In genomic region chr9:136596630-136597031, GRCh38 we compare ENCODE assay signal across 20 cellular contexts. TPM values are rescaled to one million over a fixed set of nuclear protein-coding genes. Genes with fewer than 3 reads are reported as not detected.
DNase-seq lines count a peak whose midpoint lies in the region; ATAC-seq and TF ChIP-seq lines count a peak whose summit lies in the region.
"Had no signal": no experiment of that assay in that cellular context is flagged by ENCODE, and none has a peak within 500 bp of the region (broad histone marks: within the 10 kb centered on the region; RNA-seq: fewer than 3 reads in every experiment).

No MANE protein-coding gene starts in this region.

- no peaks in the 10 kb centered on the region for H3K9me2 ChIP-seq in OCI-LY7 (ENCODE audit: insufficient read depth, low read length)

- 85 to 90% methylated on average over 16 of the region's 16 CpGs for WGBS in heart right ventricle, 2 donors
- WGBS in tibial nerve, 2 donors, result 38 to 58% methylated on average over 11 to 16 of the region's 16 CpGs

- H3K27me3 Mint-ChIP-seq in nephron (ENCODE audit: low read depth), result peaks cover 4% of the 10 kb centered on the region
- peaks cover 3% of the 10 kb centered on the region for H3K27me3 Mint-ChIP-seq in activated CD8-positive, alpha-beta T cell treated with anti-CD3 and anti-CD28 coated beads for 36 hours

- H3K4me1 ChIP-seq in heart right ventricle (peaks cover 0 to 23% (median 9%) of the 10 kb centered on the region in 9 donors), tibial nerve (peaks cover 0 to 71% (median 30%) of the 10 kb centered on the region in 4 donors), OCI-LY7 (ENCODE audit: insufficient read depth, low read length, poor library complexity, severe bottlenecking) (no peaks in the 10 kb centered on the region)
- H3K4me1 ChIP-seq: psoas muscle had no signal

- intact Hi-C loops in Right ventricle myocardium inferior (cut with DNase I), result no loop called here
- intact Hi-C loops in heart right ventricle (cut with DNase I), result no loop called here
- intact Hi-C loops in activated CD8-positive, alpha-beta T cell treated with anti-CD3 and anti-CD28 coated beads for 36 hours (cut with micrococcal nuclease), result no loop called here
- intact Hi-C loops in OCI-LY7 (cut with micrococcal nuclease; ENCODE audit: unreplicated experiment), result no loop called here

- H3K27ac Mint-ChIP-seq in nephron, result peak overlapping the region; percentile 77 to 88 (median 87)
- no peak overlapping the region for H3K27ac Mint-ChIP-seq in activated CD8-positive, alpha-beta T cell treated with anti-CD3 and anti-CD28 coated beads for 36 hours
- H3K27ac Mint-ChIP-seq: activated B cell treated with CpG ODN at 0.5 μM for 24 hours; activated CD8-positive, alpha-beta T cell treated with anti-CD3 and anti-CD28 coated beads, Interleukin-2, amount 10 ng/mL, durations not matched to agents 7 days and 5 days; activated naive CD8-positive, alpha-beta T cell treated with anti-CD3 and anti-CD28 coated beads for 36 hours; activated T-cell treated with anti-CD3 and anti-CD28 coated beads, Interleukin-2, amount 50 U/mL, for 72 hours; CD8-positive, alpha-beta T cell; T-helper 2 cell treated with Interferon-gamma antibody and Interleukin-4, amounts not matched to agents 5 μg/mL and 100 μg/mL, for 36 hours had no signal

- H4K20me1 ChIP-seq in OCI-LY7 (ENCODE audit: insufficient read depth, low read length), result no peaks in the 10 kb centered on the region

- H3K36me3 Mint-ChIP-seq in nephron (ENCODE audit: low read depth), result no peaks in the 10 kb centered on the region
- no peaks in the 10 kb centered on the region for H3K36me3 Mint-ChIP-seq in activated CD8-positive, alpha-beta T cell treated with anti-CD3 and anti-CD28 coated beads for 36 hours (ENCODE audit: low read depth)
- H3K36me3 Mint-ChIP-seq: activated naive CD8-positive, alpha-beta T cell treated with anti-CD3 and anti-CD28 coated beads for 36 hours; CD8-positive, alpha-beta T cell had no signal

- BruUV-seq in OCI-LY7 (replicated peaks; lab: Mats Ljungman, UMichigan), result no TSS peak

- H3K27me3 ChIP-seq in heart right ventricle, result peaks cover 0 to 12% (median 0%) of the 10 kb centered on the region in 7 donors
- H3K27me3 ChIP-seq in tibial nerve, result no peaks in the 10 kb centered on the region
- H3K27me3 ChIP-seq: cardiac muscle cell had no signal

- H3K4me3 ChIP-seq in heart right ventricle (no peak overlapping the region), tibial nerve (no peak overlapping the region), OCI-LY7 (ENCODE audit: low read depth, low read length, poor library complexity, severe bottlenecking) (no peak overlapping the region)
- H3K4me3 ChIP-seq: cardiac muscle cell, psoas muscle had no signal

- ATAC-seq in Right ventricle myocardium inferior (peak; percentile 20), heart right ventricle (no peak), GM21825 (IDR thresholded peaks at IDR 0.05; ENCODE audit: unreplicated experiment) (no peak)
- no peak for ATAC-seq in activated CD8-positive, alpha-beta T cell treated with anti-CD3 and anti-CD28 coated beads for 36 hours
- ATAC-seq: activated CD8-positive, alpha-beta T cell treated with anti-CD3 and anti-CD28 coated beads, Interleukin-2, amount 10 ng/mL, durations not matched to agents 7 days and 5 days; activated T-cell treated with anti-CD3 and anti-CD28 coated beads, Interleukin-2, amount 50 U/mL, for 72 hours; CD8-positive, alpha-beta T cell; psoas muscle had no signal

- CTCF ChIA-PET in activated CD8-positive, alpha-beta T cell treated with anti-CD3 and anti-CD28 coated beads for 36 hours (lab: Charles Lee), result no interaction called here
- CTCF ChIA-PET in OCI-LY7 (lab: Charles Lee; ENCODE audit: unreplicated experiment), result no interaction called here

- peak; percentile 63 to 84 for TF ChIP-seq EP300 in tibial nerve (IDR thresholded peaks at IDR 0.05)

- no peak for TF ChIP-seq POLR2A in tibial nerve (IDR thresholded peaks at IDR 0.05)

- H2AFZ ChIP-seq in OCI-LY7 (ENCODE audit: low read length), result no peak overlapping the region

- H3K9me3 ChIP-seq in heart right ventricle, result no peaks in the 10 kb centered on the region
- no peaks in the 10 kb centered on the region for H3K9me3 ChIP-seq in tibial nerve
- no peaks in the 10 kb centered on the region for H3K9me3 ChIP-seq in OCI-LY7 (ENCODE audit: low read length)
- H3K9me3 ChIP-seq: psoas muscle had no signal

- H3K9me3 Mint-ChIP-seq in nephron, result no peaks in the 10 kb centered on the region
- H3K9me3 Mint-ChIP-seq in activated CD8-positive, alpha-beta T cell treated with anti-CD3 and anti-CD28 coated beads for 36 hours, result no peaks in the 10 kb centered on the region
- H3K9me3 Mint-ChIP-seq: activated B cell treated with CpG ODN at 0.5 μM for 24 hours; activated naive CD8-positive, alpha-beta T cell treated with anti-CD3 and anti-CD28 coated beads for 36 hours; CD8-positive, alpha-beta T cell had no signal

- no peak overlapping the region for H3K4me2 ChIP-seq in OCI-LY7 (ENCODE audit: low read length)

- H3K27ac ChIP-seq in heart right ventricle (no peak overlapping the region), tibial nerve (peak overlapping the region; percentile 53 to 94 (median 82)), OCI-LY7 (ENCODE audit: low read depth, low read length, poor library complexity, severe bottlenecking) (no peak overlapping the region)
- H3K27ac ChIP-seq: cardiac muscle cell, psoas muscle had no signal

- no peak for TF ChIP-seq CTCF in heart right ventricle (IDR thresholded peaks at IDR 0.05)
- TF ChIP-seq CTCF in nephron (IDR thresholded peaks at IDR 0.05; ENCODE audit: unreplicated experiment in 3 of 3), result no peak
- no peak for TF ChIP-seq CTCF in tibial nerve (IDR thresholded peaks at IDR 0.05)
- no peak for TF ChIP-seq CTCF in activated CD8-positive, alpha-beta T cell treated with anti-CD3 and anti-CD28 coated beads for 36 hours (IDR thresholded peaks at IDR 0.05)
- no peak for TF ChIP-seq CTCF in OCI-LY7 (conservative IDR thresholded peaks at IDR 0.05; ENCODE audit: low read length)

- peak overlapping the region in 1 of 3 experiments; percentile 4 for H3K4me3 Mint-ChIP-seq in nephron
- no peak overlapping the region for H3K4me3 Mint-ChIP-seq in activated CD8-positive, alpha-beta T cell treated with anti-CD3 and anti-CD28 coated beads for 36 hours
- H3K4me3 Mint-ChIP-seq: activated B cell treated with CpG ODN at 0.5 μM for 24 hours; activated CD8-positive, alpha-beta T cell treated with anti-CD3 and anti-CD28 coated beads, Interleukin-2, amount 10 ng/mL, durations not matched to agents 7 days and 5 days; activated naive CD8-positive, alpha-beta T cell treated with anti-CD3 and anti-CD28 coated beads for 36 hours; activated T-cell treated with anti-CD3 and anti-CD28 coated beads, Interleukin-2, amount 50 U/mL, for 72 hours; CD8-positive, alpha-beta T cell; T-helper 2 cell treated with Interferon-gamma antibody and Interleukin-4, amounts not matched to agents 5 μg/mL and 100 μg/mL, for 36 hours had no signal

- H3K79me2 ChIP-seq in OCI-LY7 (ENCODE audit: insufficient read depth, low read depth, low read length), result no peaks in the 10 kb centered on the region

- peaks cover 40% of the 10 kb centered on the region for H3K4me1 Mint-ChIP-seq in nephron
- H3K4me1 Mint-ChIP-seq in activated CD8-positive, alpha-beta T cell treated with anti-CD3 and anti-CD28 coated beads for 36 hours (ENCODE audit: low read depth), result no peaks in the 10 kb centered on the region
- H3K4me1 Mint-ChIP-seq: activated B cell treated with CpG ODN at 0.5 μM for 24 hours; activated naive CD8-positive, alpha-beta T cell treated with anti-CD3 and anti-CD28 coated beads for 36 hours had no signal

- DNase-seq in Right ventricle myocardium inferior (ENCODE audit: missing footprints) (peak; percentile 23), heart right ventricle (no peak), epidermal melanocyte (ENCODE audit: insufficient read length, low spot score) (peak; percentile 75), tibial nerve (ENCODE audit: low spot score in 2 of 2) (no peak), OCI-LY7 (ENCODE audit: low spot score) (no peak)
- DNase-seq in activated CD8-positive, alpha-beta T cell treated with anti-CD3 and anti-CD28 coated beads for 36 hours, result no peak
- DNase-seq: activated B cell treated with CpG ODN at 0.5 μM for 24 hours; activated CD8-positive, alpha-beta T cell treated with anti-CD3 and anti-CD28 coated beads, Interleukin-2, amount 10 ng/mL, durations not matched to agents 7 days and 5 days; activated naive CD8-positive, alpha-beta T cell treated with anti-CD3 and anti-CD28 coated beads for 36 hours; activated T-cell treated with anti-CD3 and anti-CD28 coated beads, Interleukin-2, amount 50 U/mL, for 72 hours; CD8-positive, alpha-beta T cell; effector CD4-positive, alpha-beta T cell; NCI-H1694; psoas muscle; stimulated activated CD4-positive, alpha-beta T cell treated with anti-CD3 and anti-CD28 coated beads, Interleukin-15, amount 100 ng/mL, for 24 hours; stimulated activated naive CD4-positive, alpha-beta T cell treated with Interleukin-2 at 50 U/mL for 16 hours had no signal

- no peaks in the 10 kb centered on the region for H3K36me3 ChIP-seq in heart right ventricle
- no peaks in the 10 kb centered on the region for H3K36me3 ChIP-seq in tibial nerve
- no peaks in the 10 kb centered on the region for H3K36me3 ChIP-seq in OCI-LY7 (ENCODE audit: insufficient read depth, low read length)
- H3K36me3 ChIP-seq: cardiac muscle cell had no signal

- POLR2A ChIA-PET in activated CD8-positive, alpha-beta T cell treated with anti-CD3 and anti-CD28 coated beads for 36 hours (lab: Charles Lee), result no interaction called here
- POLR2A ChIA-PET in OCI-LY7 (lab: Charles Lee), result no interaction called here

RNA-seq across cellular contexts. Expression of gene NOTCH1, which starts 50.8 kb away (rescaled TPM):
- total RNA-seq in Right ventricle myocardium inferior, result 18.7 TPM
- 10 to 100 TPM; 12.0 to 27.0 (median 21.8) TPM for total RNA-seq in heart right ventricle
- polyA plus RNA-seq in heart right ventricle, result 10 to 100 TPM in 1 of 2 donors, 1 to 10 TPM in 1; 7.3 to 14.5 TPM
- total RNA-seq in tibial nerve, result 10 to 100 TPM; 29.3 to 65.4 (median 41.5) TPM
- total RNA-seq in activated CD8-positive, alpha-beta T cell treated with anti-CD3 and anti-CD28 coated beads for 36 hours, result 10 to 100 TPM; 45.7 to 47.6 TPM
- 9.3 and 17.6 TPM in 2 replicates for total RNA-seq in OCI-LY7 (2014; rRNA removed; shearing (Covaris generic))
- total RNA-seq in OCI-LY7 (2022), result 15.5 and 17.9 TPM in 2 replicates

Comparison
In these comparisons a context has a peak if more than half of its experiments do, and no peak if none do; other contexts are left out.
1. DNase-seq: peak in Right ventricle myocardium inferior (single experiment) and epidermal melanocyte (single experiment); none in heart right ventricle (0 of 2), tibial nerve (0 of 2), activated CD8-positive, alpha-beta T cell treated with anti-CD3 and anti-CD28 coated beads for 36 hours (single experiment) and OCI-LY7 (single experiment).
2. H3K27ac ChIP-seq: peak in tibial nerve (4 of 4); none in heart right ventricle (0 of 10) and OCI-LY7 (single experiment).